Comparison of ENCODE assay signal across 16 cellular contexts in genomic region chrX:153871946-153872878, GRCh38. TPM values are rescaled to one million over a fixed set of nuclear protein-coding genes. Genes with fewer than 3 reads are reported as not detected.
"Had no signal": no experiment of that assay in that cellular context is flagged by ENCODE, and none has a peak within 500 bp of the region (broad histone marks: within the 10 kb centered on the region; RNA-seq: fewer than 3 reads in every experiment).

No MANE protein-coding gene starts in this region.

- H3K9me3 Mint-ChIP-seq: activated CD4-positive, alpha-beta memory T cell treated with anti-CD3 and anti-CD28 coated beads, Interleukin-2, amount 10 ng/mL, durations not matched to agents 7 days and 5 days; activated naive CD8-positive, alpha-beta T cell treated with anti-CD3 and anti-CD28 coated beads, Interleukin-2, amount 10 ng/mL, durations not matched to agents 7 days and 5 days had no signal

- H3K9me3 ChIP-seq: body of pancreas, lower lobe of right lung, pancreas, thoracic aorta, upper lobe of left lung had no signal

- H3K4me1 Mint-ChIP-seq: activated CD4-positive, alpha-beta memory T cell treated with anti-CD3 and anti-CD28 coated beads, Interleukin-2, amount 10 ng/mL, durations not matched to agents 7 days and 5 days; activated CD8-positive, alpha-beta memory T cell treated with anti-CD3 and anti-CD28 coated beads, Interleukin-2, amount 10 ng/mL, durations not matched to agents 7 days and 5 days; nephron had no signal

- H3K27me3 ChIP-seq: body of pancreas had no signal

- H3K36me3 Mint-ChIP-seq: activated CD8-positive, alpha-beta memory T cell treated with anti-CD3 and anti-CD28 coated beads, Interleukin-2, amount 10 ng/mL, durations not matched to agents 7 days and 5 days; activated naive CD8-positive, alpha-beta T cell treated with anti-CD3 and anti-CD28 coated beads, Interleukin-2, amount 10 ng/mL, durations not matched to agents 7 days and 5 days had no signal

- H3K27ac Mint-ChIP-seq: activated CD4-positive, alpha-beta memory T cell treated with anti-CD3 and anti-CD28 coated beads, Interleukin-2, amount 10 ng/mL, durations not matched to agents 7 days and 5 days; activated CD8-positive, alpha-beta memory T cell treated with anti-CD3 and anti-CD28 coated beads, Interleukin-2, amount 10 ng/mL, durations not matched to agents 7 days and 5 days; activated naive CD8-positive, alpha-beta T cell treated with anti-CD3 and anti-CD28 coated beads, Interleukin-2, amount 10 ng/mL, durations not matched to agents 7 days and 5 days; nephron; stimulated activated naive B cell treated with anti-CD40 and anti-IgM and Interleukin-4, amounts not matched to agents 10 μg/mL and 1 μg/mL and 100 μg/mL, for 72 hours had no signal

- H3K4me3 ChIP-seq: body of pancreas, lower lobe of right lung, pancreas, thoracic aorta, upper lobe of left lung had no signal

- H3K4me3 Mint-ChIP-seq: activated CD4-positive, alpha-beta memory T cell treated with anti-CD3 and anti-CD28 coated beads, Interleukin-2, amount 10 ng/mL, durations not matched to agents 7 days and 5 days; activated CD8-positive, alpha-beta memory T cell treated with anti-CD3 and anti-CD28 coated beads, Interleukin-2, amount 10 ng/mL, durations not matched to agents 7 days and 5 days; activated naive CD8-positive, alpha-beta T cell treated with anti-CD3 and anti-CD28 coated beads, Interleukin-2, amount 10 ng/mL, durations not matched to agents 7 days and 5 days; nephron; stimulated activated naive B cell treated with anti-CD40 and anti-IgM and Interleukin-4, amounts not matched to agents 10 μg/mL and 1 μg/mL and 100 μg/mL, for 72 hours had no signal

- H3K36me3 ChIP-seq: lower lobe of right lung, pancreas, thoracic aorta, upper lobe of left lung had no signal

- H3K27me3 Mint-ChIP-seq: activated naive CD8-positive, alpha-beta T cell treated with anti-CD3 and anti-CD28 coated beads, Interleukin-2, amount 10 ng/mL, durations not matched to agents 7 days and 5 days had no signal

- DNase-seq: activated CD4-positive, alpha-beta memory T cell treated with anti-CD3 and anti-CD28 coated beads, Interleukin-2, amount 10 ng/mL, durations not matched to agents 7 days and 5 days; activated CD4-positive, alpha-beta T cell treated with anti-CD3 and anti-CD28 coated beads for 48 hours; activated CD4-positive, CD25-positive, alpha-beta regulatory T cell; activated CD8-positive, alpha-beta memory T cell treated with anti-CD3 and anti-CD28 coated beads, Interleukin-2, amount 10 ng/mL, durations not matched to agents 7 days and 5 days; activated naive CD8-positive, alpha-beta T cell treated with anti-CD3 and anti-CD28 coated beads, Interleukin-2, amount 10 ng/mL, durations not matched to agents 7 days and 5 days; amygdala; body of pancreas; foreskin melanocyte; islet precursor cell; lower lobe of right lung; stimulated activated naive B cell treated with anti-CD40 and anti-IgM and Interleukin-4, amounts not matched to agents 10 μg/mL and 1 μg/mL and 100 μg/mL, for 72 hours; T-helper 9 cell; upper lobe of left lung had no signal

- H3K4me1 ChIP-seq: body of pancreas, lower lobe of right lung, pancreas, upper lobe of left lung had no signal

- H3K27ac ChIP-seq: body of pancreas, lower lobe of right lung, pancreas, thoracic aorta, upper lobe of left lung had no signal

RNA-seq across cellular contexts. Expression of gene AVPR2, which starts 32.3 kb away (rescaled TPM):
- total RNA-seq: activated CD4-positive, alpha-beta memory T cell treated with anti-CD3 and anti-CD28 coated beads, Interleukin-2, amount 10 ng/mL, durations not matched to agents 7 days and 5 days; activated CD8-positive, alpha-beta memory T cell treated with anti-CD3 and anti-CD28 coated beads, Interleukin-2, amount 10 ng/mL, durations not matched to agents 7 days and 5 days; activated naive CD8-positive, alpha-beta T cell treated with anti-CD3 and anti-CD28 coated beads, Interleukin-2, amount 10 ng/mL, durations not matched to agents 7 days and 5 days; thoracic aorta had no signal
